ENCODE assay signal across 8 cellular contexts in the genomic region with DNA sequence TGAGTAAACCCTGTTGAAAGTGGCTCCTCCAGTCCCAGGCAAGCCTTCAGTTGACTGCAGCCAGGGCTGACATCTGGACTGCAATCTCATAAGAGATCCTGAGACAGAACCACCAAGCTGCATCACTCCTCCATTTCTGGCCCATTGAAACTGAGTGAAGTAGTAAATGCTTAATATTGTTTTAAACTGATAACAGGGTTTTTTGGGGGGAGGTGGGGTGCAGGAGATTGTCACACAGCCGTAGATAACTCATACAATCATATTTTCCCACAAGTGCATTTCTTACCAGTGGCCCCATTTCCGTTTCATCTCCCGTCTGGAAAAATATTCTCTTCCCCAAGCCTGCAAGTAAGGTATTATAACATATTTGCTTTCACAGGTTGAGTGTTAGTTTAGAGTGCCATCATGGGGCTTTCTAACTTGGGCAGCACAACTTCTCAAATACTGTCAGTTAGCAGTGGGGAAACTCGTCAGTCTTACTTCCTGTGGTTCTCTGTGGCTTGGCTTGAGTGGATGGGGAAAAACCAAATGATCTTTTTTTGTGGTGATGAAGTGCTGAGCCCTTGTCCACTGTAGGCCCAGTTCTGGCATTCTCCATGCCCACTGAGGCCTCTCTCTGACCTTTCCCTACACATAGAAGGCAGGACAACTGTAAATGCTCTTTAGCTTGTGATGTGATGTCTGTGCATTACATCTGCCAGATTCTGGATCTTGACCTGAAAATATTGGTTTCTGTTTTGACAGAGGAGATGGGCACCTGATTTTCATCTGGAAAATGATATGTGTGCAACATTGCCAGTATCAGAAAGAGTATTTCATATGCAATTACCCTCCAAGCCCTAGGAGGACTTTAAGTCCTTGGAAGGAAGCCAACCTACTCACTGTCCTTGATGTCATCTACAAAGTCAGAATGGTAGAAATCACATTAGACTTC.
DNase-seq lines count a peak whose midpoint lies in the region; ATAC-seq and TF ChIP-seq lines count a peak whose summit lies in the region.

No MANE protein-coding gene starts in this region.

- intact Hi-C loops in esophagus muscularis mucosa (cut with DNase I) (no loop called here), Calu3 (cut with micrococcal nuclease; ENCODE audit: unreplicated experiment) (no loop called here)

- no peak overlapping the region for H3K9ac ChIP-seq in BLaER1
- H3K9ac ChIP-seq in endodermal cell (ENCODE audit: extremely low read depth, low read length, poor library complexity, severe bottlenecking): no peak overlapping the region

- TF ChIP-seq POLR2A in esophagus muscularis mucosa (IDR thresholded peaks at IDR 0.05; ENCODE audit: low read depth): no peak

- no TSS peak for BruUV-seq in Calu3 (replicated peaks; lab: Mats Ljungman, UMichigan)

- H3K4me1 ChIP-seq in BLaER1: peaks cover 17% of the 10 kb centered on the region
- H3K4me1 ChIP-seq in esophagus muscularis mucosa: peaks cover 7 to 27% (median 19%) of the 10 kb centered on the region in 4 donors
- H3K4me1 ChIP-seq in endodermal cell (ENCODE audit: control insufficient read depth, insufficient read depth, low read length): no peaks in the 10 kb centered on the region

- peaks cover 34% of the 10 kb centered on the region for H3K4me1 Mint-ChIP-seq in activated naive CD8-positive, alpha-beta T cell treated with anti-CD3 and anti-CD28 coated beads for 36 hours
- no peaks in the 10 kb centered on the region for H3K4me1 Mint-ChIP-seq in Calu3 (ENCODE audit: low read depth, unreplicated experiment)
- peaks cover 10% of the 10 kb centered on the region for H3K4me1 Mint-ChIP-seq in endodermal cell

- peak; percentile 82 for ATAC-seq in GM19372 (IDR thresholded peaks at IDR 0.05; ENCODE audit: low read depth, unreplicated experiment)
- ATAC-seq in HG03432 (IDR thresholded peaks at IDR 0.05; ENCODE audit: unreplicated experiment): peak; percentile 97

- no peaks in the 10 kb centered on the region for H3K36me3 ChIP-seq in BLaER1
- no peaks in the 10 kb centered on the region for H3K36me3 ChIP-seq in esophagus muscularis mucosa
- no peaks in the 10 kb centered on the region for H3K36me3 ChIP-seq in endodermal cell (ENCODE audit: control insufficient read depth, insufficient read depth, low read length)

- DNase-seq in activated naive CD8-positive, alpha-beta T cell treated with anti-CD3 and anti-CD28 coated beads for 36 hours: peak; percentile 27
- DNase-seq in esophagus muscularis mucosa (ENCODE audit: extremely low spot score) (no peak), Calu3 (no peak), cerebellum (ENCODE audit: low spot score) (no peak), endodermal cell (no peak)

- no peak for TF ChIP-seq EP300 in esophagus muscularis mucosa (IDR thresholded peaks at IDR 0.05)

- H3K9me3 Mint-ChIP-seq in activated naive CD8-positive, alpha-beta T cell treated with anti-CD3 and anti-CD28 coated beads for 36 hours: peaks cover 10% of the 10 kb centered on the region
- H3K9me3 Mint-ChIP-seq in Calu3 (ENCODE audit: low read depth, unreplicated experiment): no peaks in the 10 kb centered on the region
- no peaks in the 10 kb centered on the region for H3K9me3 Mint-ChIP-seq in endodermal cell

- TF ChIP-seq CTCF in esophagus muscularis mucosa (IDR thresholded peaks at IDR 0.05) (no peak), Calu3 (IDR thresholded peaks at IDR 0.05; ENCODE audit: unreplicated experiment) (no peak), endodermal cell (conservative IDR thresholded peaks at IDR 0.05) (no peak)

- no peak overlapping the region for H3K4me3 ChIP-seq in BLaER1
- no peak overlapping the region for H3K4me3 ChIP-seq in esophagus muscularis mucosa
- no peak overlapping the region for H3K4me3 ChIP-seq in endodermal cell (ENCODE audit: low read length)

- H3K4me3 Mint-ChIP-seq in activated naive CD8-positive, alpha-beta T cell treated with anti-CD3 and anti-CD28 coated beads for 36 hours: peak overlapping the region; percentile 29
- H3K4me3 Mint-ChIP-seq in Calu3 (ENCODE audit: low read depth, unreplicated experiment) (no peak overlapping the region), endodermal cell (no peak overlapping the region)

- no peaks in the 10 kb centered on the region for H4K20me1 ChIP-seq in BLaER1

- H3K9me3 ChIP-seq in BLaER1 (no peaks in the 10 kb centered on the region), esophagus muscularis mucosa (no peaks in the 10 kb centered on the region), endodermal cell (ENCODE audit: control insufficient read depth, low read length) (no peaks in the 10 kb centered on the region)

- H3K36me3 Mint-ChIP-seq in activated naive CD8-positive, alpha-beta T cell treated with anti-CD3 and anti-CD28 coated beads for 36 hours: peaks cover 18% of the 10 kb centered on the region
- H3K36me3 Mint-ChIP-seq in Calu3 (ENCODE audit: insufficient read depth, unreplicated experiment) (no peaks in the 10 kb centered on the region), endodermal cell (ENCODE audit: low read depth) (no peaks in the 10 kb centered on the region)

- CTCF ChIA-PET in Calu3 (lab: Charles Lee): no interaction called here

- 89% methylated on average over 4 of the region's 4 CpGs for WGBS in esophagus muscularis mucosa
- 86% methylated on average over 4 of the region's 4 CpGs; no CpG with 5 or more reads in 1 of the 2 experiments for WGBS in endodermal cell (ENCODE audit: insufficient coverage in 1 of 2, insufficient read length in 1 of 2), 2 experiments

- H3K27ac Mint-ChIP-seq in activated naive CD8-positive, alpha-beta T cell treated with anti-CD3 and anti-CD28 coated beads for 36 hours: peak overlapping the region; percentile 85
- no peak overlapping the region for H3K27ac Mint-ChIP-seq in Calu3 (ENCODE audit: unreplicated experiment)
- H3K27ac Mint-ChIP-seq in endodermal cell: no peak overlapping the region

- peak overlapping the region; percentile 44 for H3K4me2 ChIP-seq in BLaER1

- H3K27ac ChIP-seq in BLaER1: no peak overlapping the region
- peak overlapping the region in 2 of 4 donors; percentile 27 to 32 for H3K27ac ChIP-seq in esophagus muscularis mucosa (replicated peaks in 1 of 4)
- H3K27ac ChIP-seq in endodermal cell (ENCODE audit: low read depth, low read length): no peak overlapping the region

- H3K27me3 ChIP-seq in BLaER1 (no peaks in the 10 kb centered on the region), esophagus muscularis mucosa (no peaks in the 10 kb centered on the region), endodermal cell (ENCODE audit: control insufficient read depth, insufficient read depth, low read length, poor library complexity, severe bottlenecking) (no peaks in the 10 kb centered on the region)

- H3K27me3 Mint-ChIP-seq in activated naive CD8-positive, alpha-beta T cell treated with anti-CD3 and anti-CD28 coated beads for 36 hours: no peaks in the 10 kb centered on the region
- H3K27me3 Mint-ChIP-seq in Calu3 (ENCODE audit: unreplicated experiment) (no peaks in the 10 kb centered on the region), endodermal cell (ENCODE audit: insufficient read depth) (no peaks in the 10 kb centered on the region)
